ENCODE assay signal across 9 cellular contexts in genomic region chr15:74869726-74870407, GRCh38. TPM values are rescaled to one million over a fixed set of nuclear protein-coding genes. Genes with fewer than 3 reads are reported as not detected.
DNase-seq lines count a peak whose midpoint lies in the region; ATAC-seq and TF ChIP-seq lines count a peak whose summit lies in the region.
"Had no signal": no experiment of that assay in that cellular context is flagged by ENCODE, and none has a peak within 500 bp of the region (broad histone marks: within the 10 kb centered on the region; RNA-seq: fewer than 3 reads in every experiment).

No MANE protein-coding gene starts in this region.

- no peak overlapping the region for H3K4me3 ChIP-seq in HEK293 (ENCODE audit: low read depth, low read length)
- peak overlapping the region; percentile 92 for H3K4me3 ChIP-seq in OCI-LY3 (ENCODE audit: low read length)
- no peak overlapping the region for H3K4me3 ChIP-seq in choroid plexus epithelial cell (ENCODE audit: low read depth, low read length)
- H3K4me3 ChIP-seq in mucosa of descending colon, result no peak overlapping the region

- peak overlapping the region; percentile 89 for H3K4me2 ChIP-seq in OCI-LY3 (ENCODE audit: low read length)

- no peak overlapping the region for H2AFZ ChIP-seq in OCI-LY3 (ENCODE audit: low read depth, low read length)

- H3K9ac ChIP-seq in OCI-LY3 (ENCODE audit: low read length), result peak overlapping the region; percentile 81

- DNase-seq in choroid plexus epithelial cell (ENCODE audit: low read depth) (peak; percentile 54), mucosa of descending colon (peak; percentile 80 to 84 (median 81)), amniotic stem cell (lab: John Stamatoyannopoulos, UW) (no peak), SHP77 (lab: John Stamatoyannopoulos, UW) (no peak), iPS-NIHi7 (ENCODE audit: extremely low spot score) (no peak)

- TF ChIP-seq CTCF in HEK293 (tag by site-specific recombination; IDR thresholded peaks at IDR 0.05), result no peak
- no peak for TF ChIP-seq CTCF in OCI-LY3 (IDR thresholded peaks at IDR 0.05; ENCODE audit: low read depth, low read length)
- no peak for TF ChIP-seq CTCF in choroid plexus epithelial cell (conservative IDR thresholded peaks at IDR 0.05; ENCODE audit: low read depth, low read length)
- TF ChIP-seq CTCF in mucosa of descending colon (IDR thresholded peaks at IDR 0.05), result no peak

- POLR2A ChIA-PET in HEK293 (lab: Yijun Ruan, JAX), result interaction anchor here (0.7 to 2.6 kb wide), 7 partner anchors 11 to 68 kb away, joined by 3 to 20 read pairs (median 5); partner anchors contain the start of genes COX5A, FAM219B and MPI

- intact Hi-C loops in mucosa of descending colon (cut with DNase I, micrococcal nuclease), result no loop called here

- no peaks in the 10 kb centered on the region for H3K27me3 ChIP-seq in OCI-LY3 (ENCODE audit: low read depth, low read length)

- ATAC-seq in GM18498 (IDR thresholded peaks at IDR 0.05; ENCODE audit: unreplicated experiment) (peak; percentile 39), mucosa of descending colon (peak; percentile 65)

- no peaks in the 10 kb centered on the region for H3K9me3 ChIP-seq in HEK293 (ENCODE audit: control insufficient read depth, insufficient read depth, low read depth, low read length)
- H3K9me3 ChIP-seq in OCI-LY3 (ENCODE audit: insufficient read depth, low read length), result peaks cover 11% of the 10 kb centered on the region; the same call in 1 of the 2 replicates
- no peaks in the 10 kb centered on the region for H3K9me3 ChIP-seq in mucosa of descending colon

- H3K79me2 ChIP-seq in OCI-LY3 (ENCODE audit: low read length), result peaks cover 73% of the 10 kb centered on the region

- CTCF ChIA-PET in HEK293 (lab: Yijun Ruan, JAX), result interaction anchor here (0.6 to 3.1 kb wide), 5 partner anchors 31 to 236 kb away, joined by 3 to 20 read pairs (median 3); no protein-coding TSS in a partner anchor

- H3K36me3 ChIP-seq in HEK293 (ENCODE audit: control insufficient read depth in 2 of 2, insufficient read depth in 1 of 2, low read length in 2 of 2) (peaks cover 8 to 30% of the 10 kb centered on the region in 2 experiments; a peak in 2 of 3 replicates), OCI-LY3 (replicated peaks; ENCODE audit: low read depth, low read length) (peaks cover 46% of the 10 kb centered on the region), mucosa of descending colon (ENCODE audit: low read depth) (no peaks in the 10 kb centered on the region)

- peaks cover 13% of the 10 kb centered on the region for H4K20me1 ChIP-seq in OCI-LY3 (ENCODE audit: insufficient read depth, low read length)

- H3K27ac ChIP-seq in HEK293 (ENCODE audit: extremely low read depth, low read depth, low read length) (no peak overlapping the region), OCI-LY3 (ENCODE audit: low read length) (peak overlapping the region; percentile 91)

- peaks cover 11% of the 10 kb centered on the region for H3K4me1 ChIP-seq in HEK293 (ENCODE audit: control insufficient read depth, insufficient read depth, low read length)
- H3K4me1 ChIP-seq in OCI-LY3 (ENCODE audit: low read length), result peaks cover 66% of the 10 kb centered on the region
- H3K4me1 ChIP-seq in mucosa of descending colon (ENCODE audit: low read depth), result peaks cover 71% of the 10 kb centered on the region

TF ChIP-seq in HEK293, 187 proteins besides CTCF, POLR2A, EP300 and RAD21:
- TF ChIP-seq ZNF449 (tag by site-specific recombination; IDR thresholded peaks at IDR 0.05) (no peak), SP2 (tag by site-specific recombination; IDR thresholded peaks at IDR 0.05) (peak; percentile 66)

RNA-seq across cellular contexts. Expression of gene SCAMP2, which starts 3.3 kb away (rescaled TPM):
- 100 to 1,000 TPM; 125 to 236 (median 218) TPM for total RNA-seq in mucosa of descending colon

RNA-seq across cellular contexts. Expression of gene MPI, which starts 20.0 kb away (rescaled TPM):
- 10 to 100 TPM; 50.2 to 96.5 (median 68.3) TPM for total RNA-seq in mucosa of descending colon

RNA-seq across cellular contexts. Expression of gene ULK3, which starts 26.9 kb away (rescaled TPM):
- 10 to 100 TPM; 66.5 to 89.3 (median 73.1) TPM for total RNA-seq in mucosa of descending colon

RNA-seq across cellular contexts. Expression of gene FAM219B, which starts 36.8 kb away (rescaled TPM):
- 10 to 100 TPM; 50.7 to 88.2 (median 83.1) TPM for total RNA-seq in mucosa of descending colon

RNA-seq across cellular contexts. Expression of gene CPLX3, which starts 43.4 kb away (rescaled TPM):
- under 1 TPM in 2 of 3 donors, not detected in 1; 0.16 to 0.19 TPM for total RNA-seq in mucosa of descending colon
- total RNA-seq: SK-MEL-5 had no signal

Comparison
In these comparisons a context has a peak if more than half of its experiments do, and no peak if none do; other contexts are left out.
1. DNase-seq: peak in choroid plexus epithelial cell (single experiment) and mucosa of descending colon (3 of 3); none in amniotic stem cell (single experiment), SHP77 (0 of 2) and iPS-NIHi7 (single experiment).